In genomic region chr15:78208887-78209645, GRCh38 we compare ENCODE assay signal across 1 cellular context.
A peak's percentile ranks its signal among the peaks of the same experiment; 100 is the strongest.
TF ChIP-seq lines count a peak whose summit lies in the region.

No MANE protein-coding gene starts in this region.

TF ChIP-seq in K562, 482 proteins besides CTCF, POLR2A, EP300 and RAD21:
- TF ChIP-seq CEBPB (tag; IDR thresholded peaks at IDR 0.05) (0 out of 2 replicates have a peak, but pooled peaks have one; percentile 28), RFX1 (IDR thresholded peaks at IDR 0.05) (peak; percentile 48), CTBP1 (IDR thresholded peaks at IDR 0.05; ENCODE audit: borderline replicate concordance) (no peak), SAP30 (IDR thresholded peaks at IDR 0.05; ENCODE audit: borderline replicate concordance, insufficient read depth, low read depth, low read length, poor library complexity, severe bottlenecking) (no peak)
